ENCODE assay signal across 15 cellular contexts in the genomic region with DNA sequence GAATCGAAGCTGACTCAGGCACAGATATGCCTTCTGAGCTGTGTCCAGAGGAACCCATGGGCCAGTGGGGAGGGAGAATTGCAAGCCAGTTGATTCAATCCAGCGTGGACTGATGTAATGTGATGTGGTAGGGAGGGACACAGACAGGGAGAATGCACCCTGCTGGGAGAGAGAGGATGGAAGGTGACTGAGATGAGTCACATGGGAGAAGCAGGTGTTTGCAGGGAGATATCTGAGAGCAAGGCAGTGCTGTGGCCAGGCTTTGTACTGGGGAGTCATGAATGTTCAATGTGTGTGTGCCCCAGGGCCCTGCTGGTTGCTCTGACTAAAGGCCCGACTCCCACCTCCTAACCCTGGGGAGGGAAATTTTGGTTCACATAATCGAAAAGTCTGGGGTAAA.
"Had no signal": no experiment of that assay in that cellular context is flagged by ENCODE, and none has a peak within 500 bp of the region (broad histone marks: within the 10 kb centered on the region; RNA-seq: fewer than 3 reads in every experiment).

No MANE protein-coding gene starts in this region.

- FAIRE-seq: kidney had no signal

- H3K36me3 ChIP-seq: esophagus squamous epithelium, neutrophil, sigmoid colon, stomach, thoracic aorta, transverse colon had no signal

- H3K27me3 ChIP-seq: esophagus squamous epithelium, neutrophil, sigmoid colon, transverse colon had no signal

- H3K4me3 ChIP-seq: esophagus squamous epithelium, sigmoid colon, skin epidermis, stomach, thoracic aorta, transverse colon had no signal

- H3K4me1 ChIP-seq: esophagus squamous epithelium, sigmoid colon, stomach, transverse colon had no signal

- DNase-seq: effector memory CD8-positive, alpha-beta T cell; esophagus squamous epithelium; foreskin fibroblast; immature natural killer cell; kidney; naive thymus-derived CD4-positive, alpha-beta T cell; sigmoid colon; stimulated activated CD4-positive, alpha-beta T cell treated with anti-CD3 and anti-CD28 coated beads, Interleukin-2, amount 100 ng/mL, for 24 hours; stimulated activated naive CD4-positive, alpha-beta T cell; stomach; substantia nigra; transverse colon had no signal

- H3K27ac ChIP-seq: esophagus squamous epithelium, neutrophil, sigmoid colon, skin epidermis, stomach, thoracic aorta, transverse colon had no signal

- H3K9me3 ChIP-seq: esophagus squamous epithelium, neutrophil, sigmoid colon, thoracic aorta, transverse colon had no signal
